14 cellular contexts compared by ENCODE assay signal in the genomic region with DNA sequence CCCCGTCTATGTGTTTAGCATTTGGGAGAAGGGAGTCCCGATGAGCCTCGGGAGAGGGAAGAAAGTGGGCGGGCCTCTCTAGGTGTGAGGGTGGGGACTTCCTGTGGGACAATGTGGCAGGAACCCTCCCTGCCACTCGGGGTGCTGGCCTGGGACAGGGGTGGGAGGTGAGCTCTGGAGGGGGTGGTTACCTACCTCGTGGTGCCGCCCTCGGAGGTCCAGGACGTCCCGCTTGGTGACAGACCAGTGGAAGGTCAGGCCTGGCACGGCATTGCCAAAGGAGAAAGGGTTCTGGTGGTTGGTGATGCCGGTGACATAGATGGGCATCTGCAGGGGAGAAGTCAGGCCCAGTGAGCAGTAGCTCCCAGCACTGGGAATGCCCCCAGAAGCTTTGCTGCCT.
"Had no signal": no experiment of that assay in that cellular context is flagged by ENCODE, and none has a peak within 500 bp of the region (broad histone marks: within the 10 kb centered on the region; RNA-seq: fewer than 3 reads in every experiment).

No MANE protein-coding gene starts in this region.

- H3K27me3 Mint-ChIP-seq: activated naive CD4-positive, alpha-beta T cell treated with anti-CD3 and anti-CD28 coated beads, Interleukin-2, amount 50 U/mL, for 24 hours; memory B cell; naive thymus-derived CD8-positive, alpha-beta T cell had no signal

- ATAC-seq: left lung; naive thymus-derived CD8-positive, alpha-beta T cell had no signal

- H3K27me3 ChIP-seq: adrenal gland, cardiac muscle cell, left lung, right atrium auricular region, suprapubic skin had no signal

- H3K4me3 Mint-ChIP-seq: activated naive CD4-positive, alpha-beta T cell treated with anti-CD3 and anti-CD28 coated beads, Interleukin-2, amount 50 U/mL, for 24 hours; memory B cell; naive thymus-derived CD8-positive, alpha-beta T cell; T-helper 1 cell treated with Interleukin-12 subunit alpha and Interleukin-12 subunit beta and Interleukin-4 antibody, amounts not matched to agents 30 μg/mL and 1 μg/mL, for 36 hours had no signal

- DNase-seq: activated CD4-positive, alpha-beta T cell treated with anti-CD3 and anti-CD28 coated beads for 4 hours; adrenal gland; left lung; naive thymus-derived CD8-positive, alpha-beta T cell; nucleus accumbens; stimulated activated CD4-positive, alpha-beta T cell treated with anti-CD3 and anti-CD28 coated beads, Interleukin-2, amount 100 ng/mL, for 48 hours; stimulated activated naive CD4-positive, alpha-beta T cell treated with Interleukin-2 at 50 U/mL for 16 hours; trophoblast cell had no signal

- H3K4me1 Mint-ChIP-seq: activated naive CD4-positive, alpha-beta T cell treated with anti-CD3 and anti-CD28 coated beads, Interleukin-2, amount 50 U/mL, for 24 hours had no signal

- H3K27ac Mint-ChIP-seq: activated naive CD4-positive, alpha-beta T cell treated with anti-CD3 and anti-CD28 coated beads, Interleukin-2, amount 50 U/mL, for 24 hours had no signal

- H3K4me3 ChIP-seq: adrenal gland, cardiac muscle cell, left lung, right atrium auricular region, suprapubic skin had no signal

- H3K4me1 ChIP-seq: adrenal gland, left lung, right atrium auricular region, suprapubic skin had no signal

- H3K36me3 ChIP-seq: adrenal gland, cardiac muscle cell, right atrium auricular region had no signal

- H3K9me3 ChIP-seq: adrenal gland, left lung, right atrium auricular region, suprapubic skin had no signal

- H3K27ac ChIP-seq: adrenal gland, cardiac muscle cell, left lung, right atrium auricular region, suprapubic skin had no signal

- H3K9me3 Mint-ChIP-seq: activated naive CD4-positive, alpha-beta T cell treated with anti-CD3 and anti-CD28 coated beads, Interleukin-2, amount 50 U/mL, for 24 hours; memory B cell; naive thymus-derived CD8-positive, alpha-beta T cell; T-helper 1 cell treated with Interleukin-12 subunit alpha and Interleukin-12 subunit beta and Interleukin-4 antibody, amounts not matched to agents 30 μg/mL and 1 μg/mL, for 36 hours had no signal
